ENCODE assay signal across 25 cellular contexts in genomic region chr17:71192848-71193247, GRCh38.
"Had no signal": no experiment of that assay in that cellular context is flagged by ENCODE, and none has a peak within 500 bp of the region (broad histone marks: within the 10 kb centered on the region; RNA-seq: fewer than 3 reads in every experiment).

No MANE protein-coding gene starts in this region.

- ATAC-seq: activated CD4-positive, CD25-positive, alpha-beta regulatory T cell treated with anti-CD3 and anti-CD28 coated beads, Interleukin-2, amount 50 U/mL, for 24 hours; activated CD8-positive, alpha-beta T cell treated with anti-CD3 and anti-CD28 coated beads for 36 hours; activated T-cell treated with anti-CD3 and anti-CD28 coated beads, Interleukin-2, amount 50 U/mL, for 72 hours; K562 had no signal

- DNase-seq: activated CD4-positive, alpha-beta T cell treated with anti-CD3 and anti-CD28 coated beads for 4 hours; activated CD8-positive, alpha-beta memory T cell treated with anti-CD3 and anti-CD28 coated beads, Interleukin-2, amount 50 U/mL, for 4 hours; activated CD8-positive, alpha-beta T cell treated with anti-CD3 and anti-CD28 coated beads for 36 hours; activated gamma-delta T cell treated with Interleukin-2 at 50 U/mL for 16 hours; activated naive CD4-positive, alpha-beta T cell treated with anti-CD3 and anti-CD28 coated beads, Interleukin-2, amount 10 ng/mL, durations not matched to agents 7 days and 5 days; activated naive CD8-positive, alpha-beta T cell treated with anti-CD3 and anti-CD28 coated beads, Interleukin-2, amount 10 ng/mL, durations not matched to agents 7 days and 5 days; activated T-cell treated with anti-CD3 and anti-CD28 coated beads, Interleukin-2, amount 50 U/mL, for 72 hours; adrenal gland; anterior cingulate cortex; Karpas-422; NCI-H1048; NCI-H146; NCI-H187 treated with DMSO at 0.1 percent for 48 hours; NCI-H2081 treated with DMSO at 0.1 percent for 48 hours; NCI-H446; NCI-H524; NCI-H82; OCI-M1; Peyer's patch; Right ventricle myocardium superior; SJCRH30; SK-N-SH had no signal

- FAIRE-seq: K562 had no signal

- H3K9ac ChIP-seq: SK-N-SH had no signal

- H3K9me3 ChIP-seq: adrenal gland, Peyer's patch, SK-N-SH had no signal

- H3K4me2 ChIP-seq: SK-N-SH had no signal

- H3K36me3 ChIP-seq: adrenal gland, Peyer's patch, SJCRH30 had no signal

- H3K27ac ChIP-seq: adrenal gland, Peyer's patch, RWPE1, SJCRH30 had no signal

- H3K27me3 ChIP-seq: adrenal gland, Peyer's patch, SJCRH30 had no signal

- H3K4me3 ChIP-seq: adrenal gland, K562, Peyer's patch, SJCRH30 had no signal

- H3K4me1 ChIP-seq: adrenal gland, Peyer's patch, SJCRH30 had no signal
